ENCODE assay signal across 1 cellular context in the genomic region with DNA sequence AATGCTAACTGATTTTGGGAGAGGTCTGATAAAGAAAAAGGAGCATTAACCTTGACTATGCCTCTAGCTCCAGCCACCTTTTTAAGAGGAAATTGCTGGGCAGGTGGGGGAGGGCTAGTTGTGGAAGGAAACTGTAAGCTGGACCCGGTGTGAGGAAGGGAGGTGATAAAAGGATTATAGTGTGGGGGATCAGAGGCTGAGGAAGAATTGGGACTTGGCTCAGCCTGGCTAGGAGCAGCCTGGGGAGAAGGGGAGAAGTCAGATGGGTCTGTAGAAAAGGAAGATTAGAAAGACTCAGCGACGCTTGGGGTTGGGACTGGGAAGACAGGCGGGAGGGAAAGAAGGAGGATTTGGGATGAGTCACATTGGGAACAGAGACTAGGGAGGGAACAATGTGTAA. TPM values are rescaled to one million over a fixed set of nuclear protein-coding genes. Genes with fewer than 3 reads are reported as not detected.
"Had no signal": no experiment of that assay in that cellular context is flagged by ENCODE, and none has a peak within 500 bp of the region (broad histone marks: within the 10 kb centered on the region; RNA-seq: fewer than 3 reads in every experiment).

No MANE protein-coding gene starts in this region.

RNA-seq across cellular contexts. Expression of gene FAR2, which starts 10.2 kb away (rescaled TPM):
- total RNA-seq: HepG2 had no signal
- polyA plus RNA-seq: HepG2 had no signal
